In genomic region chr6:142132625-142133024, GRCh38 we compare ENCODE assay signal across 29 cellular contexts. TPM values are rescaled to one million over a fixed set of nuclear protein-coding genes. Genes with fewer than 3 reads are reported as not detected.
"Had no signal": no experiment of that assay in that cellular context is flagged by ENCODE, and none has a peak within 500 bp of the region (broad histone marks: within the 10 kb centered on the region; RNA-seq: fewer than 3 reads in every experiment).

Gene GJE1, plus strand, starts transcription at chr6:142132925. Its CDS starts 234 bp downstream, at chr6:142133159.

- H3K9me3 ChIP-seq: Peyer's patch, SJCRH30 had no signal

- H3K4me3 ChIP-seq: PC-9, Peyer's patch, SJCRH30 had no signal

- H3K27me3 ChIP-seq: Peyer's patch, SJCRH30 had no signal

- H3K36me3 ChIP-seq: Peyer's patch, SJCRH30 had no signal

- H3K4me1 ChIP-seq: Peyer's patch, SJCRH30 had no signal

- DNase-seq: KBM-7; MV-4-11; NCI-H1048; NCI-H1105; NCI-H1417 treated with DMSO at 0.1 percent for 48 hours; NCI-H146; NCI-H1694 treated with DMSO at 0.1 percent for 48 hours; NCI-H1930; NCI-H2081; NCI-H2171; NCI-H226; NCI-H446; NCI-H510A; NCI-H524 treated with DMSO at 0.1 percent for 48 hours; NCI-H69; NCI-H774; NK-92 treated with Interleukin-12 subunit alpha and Interleukin-12 subunit beta, amount 100 ng/mL, for 24 hours; OCI-M1; PC-9; Peyer's patch; SHP77 treated with DMSO at 0.1 percent for 48 hours; SJCRH30; T-helper 1 cell had no signal

- H3K27ac ChIP-seq: PC-9, Peyer's patch, SJCRH30 had no signal

- H3K4me2 ChIP-seq: PC-9 had no signal

- ATAC-seq: Right ventricle myocardium inferior, SK-N-SH treated with all-trans-retinoic acid at 6 μM for 48 hours had no signal

RNA-seq across cellular contexts. Expression of gene GJE1, which starts in this region (rescaled TPM):
- total RNA-seq: HT-29, LHCN-M2, MCF 10A, PC-9, Peyer's patch, Right ventricle myocardium inferior, RPMI7951, SJCRH30 had no signal
